Comparison of ENCODE assay signal across 8 cellular contexts in genomic region chr17:49997773-49998703, GRCh38. TPM values are rescaled to one million over a fixed set of nuclear protein-coding genes. Genes with fewer than 3 reads are reported as not detected.
DNase-seq lines count a peak whose midpoint lies in the region; ATAC-seq and TF ChIP-seq lines count a peak whose summit lies in the region.

No MANE protein-coding gene starts in this region.

- H3K23ac ChIP-seq in H9 (ENCODE audit: insufficient read length, low read depth, low read length) = no peak overlapping the region

- H2AK5ac ChIP-seq in H9 (ENCODE audit: insufficient read length, low read length) = no peak overlapping the region

- peak; percentile 68 to 86 (median 73) for ATAC-seq in T-cell (replicated peaks in 1 of 4)
- no peak for ATAC-seq in GM21367 (IDR thresholded peaks at IDR 0.05; ENCODE audit: unreplicated experiment)

- H3K79me1 ChIP-seq in H9 (ENCODE audit: insufficient read depth, low read depth, low read length, poor library complexity, severe bottlenecking) = no peaks in the 10 kb centered on the region

- no peak overlapping the region for H4K5ac ChIP-seq in H9 (ENCODE audit: insufficient read length, low read depth, low read length)

- H3K4me1 Mint-ChIP-seq in CD8-positive, alpha-beta memory T cell = peaks cover 25 to 39% (median 29%) of the 10 kb centered on the region in 3 donors
- peaks cover 30 to 31% of the 10 kb centered on the region in 2 experiments for H3K4me1 Mint-ChIP-seq in H9
- H3K4me1 Mint-ChIP-seq in T-cell = peaks cover 28 to 40% (median 29%) of the 10 kb centered on the region in 3 donors

- TF ChIP-seq CTCF in H9 (conservative IDR thresholded peaks at IDR 0.05) = peak; percentile 97
- TF ChIP-seq CTCF in adrenal gland (IDR thresholded peaks at IDR 0.05) = peak; percentile 91 to 96 (median 94)
- peak; percentile 94 for TF ChIP-seq CTCF in left ventricle myocardium inferior (IDR thresholded peaks at IDR 0.05; ENCODE audit: borderline replicate concordance)

- H2AFZ ChIP-seq in H9 (ENCODE audit: low read length) = peak overlapping the region; percentile 43

- no peak overlapping the region for H3K27ac Mint-ChIP-seq in CD8-positive, alpha-beta memory T cell
- H3K27ac Mint-ChIP-seq in H9 (no peak overlapping the region), T-cell (no peak overlapping the region)

- H2BK120ac ChIP-seq in H9 (ENCODE audit: low read depth, low read length, poor library complexity, severe bottlenecking) = no peak overlapping the region

- H3K18ac ChIP-seq in H9 (ENCODE audit: insufficient read length, low read depth, low read length) = no peak overlapping the region

- no peak overlapping the region for H2BK5ac ChIP-seq in H9 (ENCODE audit: insufficient read length, low read length)

- H4K8ac ChIP-seq in H9 (replicated peaks; ENCODE audit: insufficient read length, low read depth, low read length) = no peak overlapping the region

- no peak overlapping the region for H3T11ph ChIP-seq in H9 (ENCODE audit: low read length)

- no peaks in the 10 kb centered on the region for H3K79me2 ChIP-seq in H9 (ENCODE audit: insufficient read depth, low read length)

- H3K36me3 ChIP-seq in CD8-positive, alpha-beta memory T cell (ENCODE audit: insufficient read depth, low read length) = no peaks in the 10 kb centered on the region
- H3K36me3 ChIP-seq in adrenal gland (replicated peaks in 1 of 2) (no peaks in the 10 kb centered on the region), left ventricle myocardium inferior (no peaks in the 10 kb centered on the region)

- H3K4me3 Mint-ChIP-seq in CD8-positive, alpha-beta memory T cell = no peak overlapping the region
- no peak overlapping the region; a peak in 1 of 5 replicates for H3K4me3 Mint-ChIP-seq in H9
- no peak overlapping the region for H3K4me3 Mint-ChIP-seq in T-cell

- no peak overlapping the region for H3K4me2 ChIP-seq in H9 (ENCODE audit: insufficient read depth, insufficient read length, low read length)

- H4K20me1 ChIP-seq in H9 (ENCODE audit: control insufficient read depth, insufficient read depth, insufficient read length) = peaks cover 5% of the 10 kb centered on the region

- no CpG with 5 or more reads among the region's 20 CpGs for WGBS in H9 (ENCODE audit: extremely low coverage, insufficient read length, low lambda C conversion rate)
- 36 to 39% (median 38%) methylated on average over 15 to 20 of the region's 20 CpGs for WGBS in adrenal gland, 4 donors

- TF ChIP-seq POLR2A in adrenal gland (IDR thresholded peaks at IDR 0.05) = no peak

- H3K23me2 ChIP-seq in H9 (ENCODE audit: insufficient read length, low read depth, low read length, poor library complexity, severe bottlenecking) = peaks cover 11% of the 10 kb centered on the region

- CTCF ChIA-PET in CD8-positive, alpha-beta memory T cell (lab: Charles Lee) = interaction anchor here (0.5 to 7.3 kb wide), 45 partner anchors 8 to 583 kb away, joined by 3 to 159 read pairs (median 5); partner anchors contain the start of genes PDK2, PHB1 and SLC35B1
- CTCF ChIA-PET in T-cell (lab: Charles Lee) = interaction anchor here (0.5 to 4.3 kb wide), 30 partner anchors 9 to 1325 kb away, joined by 3 to 33 read pairs (median 4); partner anchors contain the start of gene PHB1 (in 1 of the 2)

- peaks cover 59% of the 10 kb centered on the region for H3K27me3 ChIP-seq in CD8-positive, alpha-beta memory T cell (ENCODE audit: insufficient read depth, low read length, poor library complexity, severe bottlenecking)
- H3K27me3 ChIP-seq in H9 (ENCODE audit: insufficient read depth, low read length) (peaks cover 44% of the 10 kb centered on the region), adrenal gland (peaks cover 65% of the 10 kb centered on the region), left ventricle myocardium inferior (ENCODE audit: low read depth) (peaks cover 100% of the 10 kb centered on the region)

- H3K14ac ChIP-seq in H9 (ENCODE audit: insufficient read depth, low read length) = no peak overlapping the region

- no peak overlapping the region for H3K27ac ChIP-seq in CD8-positive, alpha-beta memory T cell (ENCODE audit: low read depth, low read length)
- H3K27ac ChIP-seq in H9 (ENCODE audit: insufficient read length, low read depth, low read length) (no peak overlapping the region), adrenal gland (no peak overlapping the region), left ventricle myocardium inferior (replicated peaks) (no peak overlapping the region)

- POLR2A ChIA-PET in CD8-positive, alpha-beta memory T cell (lab: Charles Lee) = interaction anchor here (0.6 kb wide), 1 partner anchor 300 kb away, joined by 3 read pairs; no protein-coding TSS in a partner anchor
- POLR2A ChIA-PET in T-cell (lab: Charles Lee) = no interaction called here

- H3K4me3 ChIP-seq in CD8-positive, alpha-beta memory T cell (ENCODE audit: low read length) = no peak overlapping the region
- H3K4me3 ChIP-seq in adrenal gland = no peak overlapping the region
- no peak overlapping the region for H3K4me3 ChIP-seq in left ventricle myocardium inferior

- H2BK20ac ChIP-seq in H9 (ENCODE audit: low read depth, low read length, poor library complexity, severe bottlenecking) = no peak overlapping the region

- peak; percentile 72 to 89 (median 80) for DNase-seq in CD8-positive, alpha-beta memory T cell
- peak; percentile 94 for DNase-seq in H9
- DNase-seq in NCI-H146 treated with DMSO at 0.1 percent for 48 hours (lab: John Stamatoyannopoulos, UW; ENCODE audit: unreplicated experiment) = peak; percentile 71
- peak; percentile 63 to 90 (median 78) for DNase-seq in T-cell
- peak; percentile 78 to 90 (median 79) for DNase-seq in adrenal gland
- peak; percentile 60 for DNase-seq in left ventricle myocardium inferior
- DNase-seq in retina = peak; percentile 80

- H2BK12ac ChIP-seq in H9 (ENCODE audit: insufficient read length, low read depth, low read length) = no peak overlapping the region

- H2BK15ac ChIP-seq in H9 (ENCODE audit: low read depth, low read length) = no peak overlapping the region

- H3K9me3 Mint-ChIP-seq in CD8-positive, alpha-beta memory T cell = peaks cover 0 to 2% (median 0%) of the 10 kb centered on the region in 5 donors
- H3K9me3 Mint-ChIP-seq in H9 (peaks cover 6 to 10% of the 10 kb centered on the region in 2 experiments; a peak in 3 of 5 replicates), T-cell (no peaks in the 10 kb centered on the region)

- no peaks in the 10 kb centered on the region for H3K36me3 Mint-ChIP-seq in CD8-positive, alpha-beta memory T cell
- peaks cover 0 to 3% (median 2%) of the 10 kb centered on the region in 3 experiments; a peak in 3 of 7 replicates for H3K36me3 Mint-ChIP-seq in H9 (ENCODE audit: insufficient read depth in 1 of 3, low read depth in 3 of 3)
- H3K36me3 Mint-ChIP-seq in T-cell = no peaks in the 10 kb centered on the region

- H3K27me3 Mint-ChIP-seq in CD8-positive, alpha-beta memory T cell = peaks cover 53 to 80% of the 10 kb centered on the region in 2 donors
- H3K27me3 Mint-ChIP-seq in H9 (ENCODE audit: low read depth) = peaks cover 92% of the 10 kb centered on the region
- peaks cover 50 to 80% of the 10 kb centered on the region in 2 donors for H3K27me3 Mint-ChIP-seq in T-cell

- H3K4ac ChIP-seq in H9 (ENCODE audit: low read depth, low read length) = no peak overlapping the region

- no peaks in the 10 kb centered on the region for H3K9me3 ChIP-seq in CD8-positive, alpha-beta memory T cell (ENCODE audit: low read length)
- H3K9me3 ChIP-seq in H9 (ENCODE audit: control insufficient read depth, low read depth, low read length) (no peaks in the 10 kb centered on the region), adrenal gland (replicated peaks in 1 of 3) (no peaks in the 10 kb centered on the region), left ventricle myocardium inferior (replicated peaks) (no peaks in the 10 kb centered on the region)

- H3K56ac ChIP-seq in H9 (ENCODE audit: insufficient read length, low read depth, low read length) = no peak overlapping the region

- intact Hi-C loops in adrenal gland (cut with DNase I) = loop anchor here (2.0 to 10.0 kb wide), 7 partner anchors 101 to 433 kb away; partner anchors contain the start of genes NXPH3 (in 1 of the 2) and SLC35B1 (in 1 of the 2)
- intact Hi-C loops in left ventricle myocardium inferior (cut with micrococcal nuclease) = loop anchor here (5.0 kb wide), 1 partner anchor 136 kb away; no protein-coding TSS in a partner anchor

- no peak overlapping the region for H4K91ac ChIP-seq in H9 (ENCODE audit: insufficient read length, low read depth, low read length)

- peaks cover 22% of the 10 kb centered on the region for H3K4me1 ChIP-seq in CD8-positive, alpha-beta memory T cell (ENCODE audit: insufficient read depth, low read length)
- H3K4me1 ChIP-seq in H9 (ENCODE audit: insufficient read depth, low read length) (no peaks in the 10 kb centered on the region), adrenal gland (replicated peaks in 1 of 2) (peaks cover 19 to 28% of the 10 kb centered on the region in 2 donors), left ventricle myocardium inferior (peaks cover 37% of the 10 kb centered on the region)

- no peak overlapping the region for H3K9ac ChIP-seq in H9 (ENCODE audit: extremely low read depth, insufficient read length, low read length)

RNA-seq across cellular contexts. Expression of gene DLX3, which starts 3.0 kb away (rescaled TPM):
- under 1 TPM in 1 of 2 experiments, not detected in 1; 0.15 TPM for total RNA-seq in CD8-positive, alpha-beta memory T cell
- not detected for polyA plus RNA-seq in CD8-positive, alpha-beta memory T cell
- 1.1 and 1.2 TPM in 2 replicates for total RNA-seq in H9 (2021)
- not detected for total RNA-seq in T-cell
- under 1 TPM in 5 of 8 donors, not detected in 3; 0.36 to 0.83 (median 0.49) TPM for total RNA-seq in adrenal gland
- under 1 TPM; 0.07 to 0.24 (median 0.13) TPM for polyA plus RNA-seq in adrenal gland
- total RNA-seq in left ventricle myocardium inferior = not detected

RNA-seq across cellular contexts. Expression of gene DLX4, which starts 29.0 kb away (rescaled TPM):
- under 1 TPM; 0.58 to 0.88 TPM for total RNA-seq in CD8-positive, alpha-beta memory T cell
- not detected for polyA plus RNA-seq in CD8-positive, alpha-beta memory T cell
- total RNA-seq in H9 (2021) (1.7 and 2.5 TPM in 2 replicates), T-cell (1 to 10 TPM in 1 of 5 donors, under 1 TPM in 4; 0.30 to 1.2 (median 0.79) TPM), adrenal gland (under 1 TPM in 5 of 8 donors, not detected in 3; 0.18 to 0.96 (median 0.27) TPM), left ventricle myocardium inferior (not detected)
- under 1 TPM; 0.10 to 0.48 (median 0.11) TPM for polyA plus RNA-seq in adrenal gland

RNA-seq across cellular contexts. Expression of gene ITGA3, which starts 57.9 kb away (rescaled TPM):
- 10 to 100 TPM; 11.8 to 12.5 TPM for total RNA-seq in CD8-positive, alpha-beta memory T cell
- 2.7 TPM for polyA plus RNA-seq in CD8-positive, alpha-beta memory T cell
- total RNA-seq in H9 (2021) (22.5 and 22.7 TPM in 2 replicates), T-cell (10 to 100 TPM in 3 of 5 donors, 1 to 10 TPM in 2; 8.5 to 20.0 (median 14.8) TPM), adrenal gland (100 to 1,000 TPM in 7 of 8 donors, 10 to 100 TPM in 1; 31.4 to 206 (median 134) TPM), left ventricle myocardium inferior (17.0 TPM)
- 100 to 1,000 TPM in 2 of 3 donors, 10 to 100 TPM in 1; 20.9 to 164 (median 116) TPM for polyA plus RNA-seq in adrenal gland
